11 cellular contexts compared by ENCODE assay signal in genomic region chr9:111974092-111974681, GRCh38.
DNase-seq lines count a peak whose midpoint lies in the region; ATAC-seq and TF ChIP-seq lines count a peak whose summit lies in the region.
"Had no signal": no experiment of that assay in that cellular context is flagged by ENCODE, and none has a peak within 500 bp of the region (broad histone marks: within the 10 kb centered on the region; RNA-seq: fewer than 3 reads in every experiment).

No MANE protein-coding gene starts in this region.

- H3K9me3 Mint-ChIP-seq in activated T-cell treated with anti-CD3 and anti-CD28 coated beads, Interleukin-2, amount 50 U/mL, for 72 hours: no peaks in the 10 kb centered on the region
- H3K9me3 Mint-ChIP-seq: activated T-helper 17 cell treated with anti-CD3 and anti-CD28 coated beads, Interleukin-2, amount 50 U/mL, for 72 hours; CD4-positive, alpha-beta T cell had no signal

- ATAC-seq in activated T-cell treated with anti-CD3 and anti-CD28 coated beads, Interleukin-2, amount 50 U/mL, for 72 hours (replicated peaks in 1 of 2): no peak
- ATAC-seq: activated T-helper 17 cell treated with anti-CD3 and anti-CD28 coated beads, Interleukin-2, amount 50 U/mL, for 72 hours had no signal

- peaks cover 7% of the 10 kb centered on the region for H3K27me3 Mint-ChIP-seq in activated T-cell treated with anti-CD3 and anti-CD28 coated beads, Interleukin-2, amount 50 U/mL, for 72 hours (ENCODE audit: low read depth)
- H3K27me3 Mint-ChIP-seq: activated T-helper 17 cell treated with anti-CD3 and anti-CD28 coated beads, Interleukin-2, amount 50 U/mL, for 72 hours; CD4-positive, alpha-beta T cell had no signal

- DNase-seq in AG20443 (ENCODE audit: low spot score) (peak; percentile 81), NCI-H1105 (lab: John Stamatoyannopoulos, UW) (peak; percentile 87), astrocyte of the hippocampus (ENCODE audit: low read depth, low spot score) (peak; percentile 67), cerebellum (ENCODE audit: low spot score) (no peak), DMS79 (lab: John Stamatoyannopoulos, UW) (no peak)
- DNase-seq in stimulated activated CD4-positive, alpha-beta T cell treated with anti-CD3 and anti-CD28 coated beads, Interleukin-4, amount 100 ng/mL, for 4 hours: no peak
- no peak for DNase-seq in activated T-cell treated with anti-CD3 and anti-CD28 coated beads, Interleukin-2, amount 50 U/mL, for 72 hours
- DNase-seq: CD4-positive, alpha-beta T cell; KG1 had no signal

- no peaks in the 10 kb centered on the region for H3K27me3 ChIP-seq in liver (ENCODE audit: control insufficient read depth in 4 of 4, insufficient read depth in 4 of 4, low read length in 3 of 4)

- peaks cover 17% of the 10 kb centered on the region for H3K4me1 Mint-ChIP-seq in activated T-cell treated with anti-CD3 and anti-CD28 coated beads, Interleukin-2, amount 50 U/mL, for 72 hours (ENCODE audit: low read depth)
- H3K4me1 Mint-ChIP-seq: activated T-helper 17 cell treated with anti-CD3 and anti-CD28 coated beads, Interleukin-2, amount 50 U/mL, for 72 hours had no signal

- no peaks in the 10 kb centered on the region for H3K36me3 ChIP-seq in liver (ENCODE audit: control insufficient read depth in 4 of 4, insufficient read depth in 3 of 4, low read depth in 1 of 4, low read length in 3 of 4)

- WGBS in liver: 71% methylated on average over 12 of the region's 12 CpGs

- H3K27ac ChIP-seq in liver (ENCODE audit: low read depth in 1 of 2, low read length in 2 of 2): peak overlapping the region; percentile 3 to 31

- no peaks in the 10 kb centered on the region for H3K9me3 ChIP-seq in liver (ENCODE audit: control insufficient read depth in 4 of 4, low read length in 3 of 4)

- H3K36me3 Mint-ChIP-seq in activated T-cell treated with anti-CD3 and anti-CD28 coated beads, Interleukin-2, amount 50 U/mL, for 72 hours (ENCODE audit: insufficient read depth in 2 of 2): no peaks in the 10 kb centered on the region

- no peak overlapping the region for H3K9ac ChIP-seq in liver (ENCODE audit: low read depth in 1 of 2, low read length in 2 of 2)

- TF ChIP-seq RAD21 in liver (IDR thresholded peaks at IDR 0.05): no peak

- no peak for TF ChIP-seq CTCF in liver (IDR thresholded peaks at IDR 0.05; ENCODE audit: low read depth, low read length, missing input control)

- H3K27ac Mint-ChIP-seq in activated T-cell treated with anti-CD3 and anti-CD28 coated beads, Interleukin-2, amount 50 U/mL, for 72 hours: no peak overlapping the region
- H3K27ac Mint-ChIP-seq: activated T-helper 17 cell treated with anti-CD3 and anti-CD28 coated beads, Interleukin-2, amount 50 U/mL, for 72 hours; CD4-positive, alpha-beta T cell had no signal

- H3K4me3 ChIP-seq in liver (ENCODE audit: low read depth in 1 of 3, low read length in 3 of 3): no peak overlapping the region

- H3K4me1 ChIP-seq in liver (ENCODE audit: control insufficient read depth in 4 of 4, insufficient read depth in 4 of 4, low read length in 3 of 4): peaks cover 0 to 9% (median 4%) of the 10 kb centered on the region in 4 donors

- no peak overlapping the region for H3K4me3 Mint-ChIP-seq in activated T-cell treated with anti-CD3 and anti-CD28 coated beads, Interleukin-2, amount 50 U/mL, for 72 hours
- H3K4me3 Mint-ChIP-seq: activated T-helper 17 cell treated with anti-CD3 and anti-CD28 coated beads, Interleukin-2, amount 50 U/mL, for 72 hours; CD4-positive, alpha-beta T cell had no signal

TF ChIP-seq in liver, 16 proteins besides CTCF, POLR2A, EP300 and RAD21:
- peak in 1 of 2 donors; percentile 27 for TF ChIP-seq RXRA (IDR thresholded peaks at IDR 0.05)
- TF ChIP-seq GABPA (IDR thresholded peaks at IDR 0.05 in 1 of 2, conservative IDR thresholded peaks at IDR 0.05 in 1 of 2): no peak

Comparison
In these comparisons a context has a peak if more than half of its experiments do, and no peak if none do; other contexts are left out.
1. DNase-seq: peak in AG20443 (single experiment), NCI-H1105 (single experiment) and astrocyte of the hippocampus (single experiment); none in cerebellum (single experiment), stimulated activated CD4-positive, alpha-beta T cell treated with anti-CD3 and anti-CD28 coated beads, Interleukin-4, amount 100 ng/mL, for 4 hours (0 of 2), DMS79 (single experiment) and activated T-cell treated with anti-CD3 and anti-CD28 coated beads, Interleukin-2, amount 50 U/mL, for 72 hours (0 of 2).